20 cellular contexts compared by ENCODE assay signal in genomic region chr15:96270581-96271172, GRCh38.
DNase-seq lines count a peak whose midpoint lies in the region; ATAC-seq and TF ChIP-seq lines count a peak whose summit lies in the region.
"Had no signal": no experiment of that assay in that cellular context is flagged by ENCODE, and none has a peak within 500 bp of the region (broad histone marks: within the 10 kb centered on the region; RNA-seq: fewer than 3 reads in every experiment).

No MANE protein-coding gene starts in this region.

- no peak overlapping the region for H3K4me3 Mint-ChIP-seq in stimulated activated effector memory CD8-positive, alpha-beta T cell treated with anti-CD3 and anti-CD28 coated beads, Interleukin-12 subunit alpha, Interleukin-12 subunit beta, amount 100 ng/mL, for 72 hours
- H3K4me3 Mint-ChIP-seq: activated CD4-positive, alpha-beta memory T cell treated with anti-CD3 and anti-CD28 coated beads, Interleukin-2, amount 10 ng/mL, durations not matched to agents 7 days and 5 days; B cell; memory B cell; neural crest cell had no signal

- H3K27ac Mint-ChIP-seq in stimulated activated effector memory CD8-positive, alpha-beta T cell treated with anti-CD3 and anti-CD28 coated beads, Interleukin-12 subunit alpha, Interleukin-12 subunit beta, amount 100 ng/mL, for 72 hours, result no peak overlapping the region
- H3K27ac Mint-ChIP-seq: activated CD4-positive, alpha-beta memory T cell treated with anti-CD3 and anti-CD28 coated beads, Interleukin-2, amount 10 ng/mL, durations not matched to agents 7 days and 5 days; B cell; memory B cell had no signal

- H3K9me3 ChIP-seq in RWPE2 (ENCODE audit: severe bottlenecking), result no peaks in the 10 kb centered on the region
- H3K9me3 ChIP-seq: tibial nerve had no signal

- no peak for TF ChIP-seq CTCF in RWPE2 (IDR thresholded peaks at IDR 0.05; ENCODE audit: poor library complexity, severe bottlenecking)
- TF ChIP-seq CTCF in retinal pigment epithelial cell (conservative IDR thresholded peaks at IDR 0.05; ENCODE audit: low read depth, low read length), result no peak

- H3K4me1 Mint-ChIP-seq in stimulated activated effector memory CD8-positive, alpha-beta T cell treated with anti-CD3 and anti-CD28 coated beads, Interleukin-12 subunit alpha, Interleukin-12 subunit beta, amount 100 ng/mL, for 72 hours, result no peaks in the 10 kb centered on the region
- H3K4me1 Mint-ChIP-seq: activated CD4-positive, alpha-beta memory T cell treated with anti-CD3 and anti-CD28 coated beads, Interleukin-2, amount 10 ng/mL, durations not matched to agents 7 days and 5 days; B cell; memory B cell had no signal

- no peaks in the 10 kb centered on the region for H3K27me3 ChIP-seq in RWPE2 (ENCODE audit: insufficient read depth, poor library complexity, severe bottlenecking)
- H3K27me3 ChIP-seq: tibial nerve had no signal

- ATAC-seq in RWPE2 (ENCODE audit: low read depth), result peak; percentile 8
- no peak for ATAC-seq in stimulated activated effector memory CD8-positive, alpha-beta T cell treated with anti-CD3 and anti-CD28 coated beads, Interleukin-12 subunit alpha, Interleukin-12 subunit beta, amount 100 ng/mL, for 72 hours
- no peak for ATAC-seq in GM19351 (IDR thresholded peaks at IDR 0.05; ENCODE audit: unreplicated experiment)

- H3K36me3 ChIP-seq in RWPE2 (ENCODE audit: low read depth), result no peaks in the 10 kb centered on the region

- H3K36me3 Mint-ChIP-seq in stimulated activated effector memory CD8-positive, alpha-beta T cell treated with anti-CD3 and anti-CD28 coated beads, Interleukin-12 subunit alpha, Interleukin-12 subunit beta, amount 100 ng/mL, for 72 hours, result no peaks in the 10 kb centered on the region
- H3K36me3 Mint-ChIP-seq: memory B cell had no signal

- H3K9me3 Mint-ChIP-seq in stimulated activated effector memory CD8-positive, alpha-beta T cell treated with anti-CD3 and anti-CD28 coated beads, Interleukin-12 subunit alpha, Interleukin-12 subunit beta, amount 100 ng/mL, for 72 hours, result peaks cover 2% of the 10 kb centered on the region
- H3K9me3 Mint-ChIP-seq: memory B cell had no signal

- peak overlapping the region; percentile 97 for H3K27ac ChIP-seq in RWPE2 (ENCODE audit: poor library complexity, severe bottlenecking)
- H3K27ac ChIP-seq: SK-N-MC, tibial nerve had no signal

- DNase-seq in ELR (ENCODE audit: low read depth), result peak; percentile 86
- no peak for DNase-seq in RWPE2 (ENCODE audit: low spot score)
- DNase-seq in fibroblast of peridontal ligament (ENCODE audit: extremely low read depth), result peak; percentile 29
- DNase-seq in retinal pigment epithelial cell (ENCODE audit: low read depth), result peak; percentile 66
- DNase-seq in stimulated activated effector memory CD8-positive, alpha-beta T cell treated with anti-CD3 and anti-CD28 coated beads, Interleukin-12 subunit alpha, Interleukin-12 subunit beta, amount 100 ng/mL, for 72 hours (ENCODE audit: low spot score in 2 of 2), result no peak
- no peak for DNase-seq in NCI-H128 (lab: John Stamatoyannopoulos, UW; ENCODE audit: unreplicated experiment)
- DNase-seq in SKM-1 treated with dmso at 0.1 percent for 144 hours (lab: John Stamatoyannopoulos, UW; ENCODE audit: unreplicated experiment), result no peak
- DNase-seq: activated CD4-positive, alpha-beta memory T cell treated with anti-CD3 and anti-CD28 coated beads, Interleukin-2, amount 10 ng/mL, durations not matched to agents 7 days and 5 days; amniotic stem cell; dermis blood vessel endothelial cell; foreskin melanocyte; NCI-H1092 treated with DMSO at 0.1 percent for 48 hours; retina; stimulated activated CD4-positive, alpha-beta T cell treated with anti-CD3 and anti-CD28 coated beads, Interleukin-2, amount 100 ng/mL, for 48 hours had no signal

- H3K4me3 ChIP-seq in RWPE2 (ENCODE audit: severe bottlenecking) (no peak overlapping the region), retinal pigment epithelial cell (ENCODE audit: low read length) (no peak overlapping the region)
- H3K4me3 ChIP-seq: SK-N-MC, tibial nerve had no signal

- H3K4me1 ChIP-seq in RWPE2 (ENCODE audit: insufficient read depth, poor library complexity, severe bottlenecking), result peaks cover 62% of the 10 kb centered on the region

Comparison
In these comparisons a context has a peak if more than half of its experiments do, and no peak if none do; other contexts are left out.
1. DNase-seq: peak in ELR (single experiment), fibroblast of peridontal ligament (single experiment) and retinal pigment epithelial cell (single experiment); none in RWPE2 (single experiment), stimulated activated effector memory CD8-positive, alpha-beta T cell treated with anti-CD3 and anti-CD28 coated beads, Interleukin-12 subunit alpha, Interleukin-12 subunit beta, amount 100 ng/mL, for 72 hours (0 of 2), NCI-H128 (single experiment) and SKM-1 treated with dmso at 0.1 percent for 144 hours (single experiment).